In genomic region chrX:46279925-46280313, GRCh38 we compare ENCODE assay signal across 10 cellular contexts.
DNase-seq lines count a peak whose midpoint lies in the region; ATAC-seq, FAIRE-seq and TF ChIP-seq lines count a peak whose summit lies in the region.
"Had no signal": no experiment of that assay in that cellular context is flagged by ENCODE, and none has a peak within 500 bp of the region (broad histone marks: within the 10 kb centered on the region; RNA-seq: fewer than 3 reads in every experiment).

No MANE protein-coding gene starts in this region.

- no TSS peak for BruUV-seq in IMR-90 (replicated peaks; lab: Mats Ljungman, UMichigan)

- H3K9me1 ChIP-seq in IMR-90 (ENCODE audit: insufficient read depth, low read length), result no peaks in the 10 kb centered on the region

- H2AFZ ChIP-seq in IMR-90 (replicated peaks; ENCODE audit: low read length, poor library complexity), result no peak overlapping the region

- no peaks in the 10 kb centered on the region for H3K27me3 ChIP-seq in IMR-90 (ENCODE audit: control insufficient read depth, insufficient read depth, low read length)

- WGBS in IMR-90 (ENCODE audit: extremely low coverage in 2 of 2, insufficient read length in 1 of 2), 2 experiments, result no CpG with 5 or more reads among the region's 3 CpGs

- H3K4ac ChIP-seq in IMR-90 (ENCODE audit: low read depth, low read length), result no peak overlapping the region

- H4K91ac ChIP-seq in IMR-90 (ENCODE audit: insufficient read depth, low read depth, low read length), result no peak overlapping the region

- H3K9me3 ChIP-seq in IMR-90 (ENCODE audit: control insufficient read depth, insufficient read depth, low read length), result no peaks in the 10 kb centered on the region

- TF ChIP-seq POLR2A in GM12892 (IDR thresholded peaks at IDR 0.05; ENCODE audit: low read depth, low read length) (no peak), IMR-90 (IDR thresholded peaks at IDR 0.05; ENCODE audit: low read depth, low read length) (no peak)

- no peak overlapping the region for H2BK120ac ChIP-seq in IMR-90 (ENCODE audit: low read depth, low read length)

- intact Hi-C loops in IMR-90 (cut with micrococcal nuclease), result no loop called here
- intact Hi-C loops in activated T-helper 2 cell treated with anti-CD3 and anti-CD28 coated beads, Interferon-gamma antibody, Interleukin-2, Interleukin-4, amounts not matched to agents 10 μg/mL and 5 μg/mL and 100 μg/mL, durations not matched to agents 14 hours and 24 hours and 36 hours (cut with micrococcal nuclease), result loop anchor here (2.0 kb wide), 2 partner anchors 41 to 569 kb away; no protein-coding TSS in a partner anchor

- H3K36me3 ChIP-seq in IMR-90 (ENCODE audit: control insufficient read depth, insufficient read depth, low read length), result no peaks in the 10 kb centered on the region
- H3K36me3 ChIP-seq: WERI-Rb-1 had no signal

- no peak overlapping the region for H3K27ac ChIP-seq in IMR-90 (ENCODE audit: insufficient read depth, low read length)
- H3K27ac ChIP-seq: WERI-Rb-1 had no signal

- H3K56ac ChIP-seq in IMR-90 (ENCODE audit: extremely low read depth, insufficient read depth, low read length), result no peak overlapping the region

- H3K9ac ChIP-seq in IMR-90 (ENCODE audit: low read depth, low read length), result no peak overlapping the region

- no peak for TF ChIP-seq RAD21 in IMR-90 (IDR thresholded peaks at IDR 0.05; ENCODE audit: low read length)

- no peaks in the 10 kb centered on the region for H3K4me1 ChIP-seq in IMR-90 (ENCODE audit: control insufficient read depth, insufficient read depth, low read length)

- no peaks in the 10 kb centered on the region for H3K79me1 ChIP-seq in IMR-90 (ENCODE audit: low read depth in 1 of 2, low read length in 2 of 2)

- no peak overlapping the region for H3K4me2 ChIP-seq in IMR-90 (ENCODE audit: low read depth, low read length)

- H3K4me1 Mint-ChIP-seq in activated T-helper 2 cell treated with anti-CD3 and anti-CD28 coated beads, Interferon-gamma antibody, Interleukin-2, Interleukin-4, amounts not matched to agents 10 μg/mL and 5 μg/mL and 100 μg/mL, durations not matched to agents 14 hours and 24 hours and 36 hours (ENCODE audit: low read depth), result peaks cover 21% of the 10 kb centered on the region
- peaks cover 19 to 20% of the 10 kb centered on the region in 2 donors for H3K4me1 Mint-ChIP-seq in natural killer cell treated with Interleukin-12 subunit alpha and Interleukin-12 subunit beta and Interleukin-15 and Interleukin-18, amount 100 ng/mL, for 72 hours (ENCODE audit: low read depth in 2 of 2)

- no peak for TF ChIP-seq CTCF in IMR-90 (conservative IDR thresholded peaks at IDR 0.05; ENCODE audit: low read depth, low read length)
- no peak for TF ChIP-seq CTCF in GM13976 (IDR thresholded peaks at IDR 0.05; ENCODE audit: borderline replicate concordance, control extremely low read depth, extremely low read depth, insufficient read depth, missing control alignments)

- POLR2A ChIA-PET in IMR-90 (lab: Charles Lee; ENCODE audit: unreplicated experiment), result no interaction called here

- no peak for ATAC-seq in IMR-90 (ENCODE audit: low read depth)
- ATAC-seq in natural killer cell treated with Interleukin-12 subunit alpha and Interleukin-12 subunit beta and Interleukin-15 and Interleukin-18, amount 100 ng/mL, for 72 hours, result peak; percentile 70 to 84
- ATAC-seq: right cardiac atrium had no signal

- no peak overlapping the region for H2AK9ac ChIP-seq in IMR-90 (replicated peaks; ENCODE audit: low read depth, low read length, poor library complexity)

- H4K20me1 ChIP-seq in IMR-90 (ENCODE audit: insufficient read depth, low read length), result no peaks in the 10 kb centered on the region

- no peak overlapping the region for H2AK5ac ChIP-seq in IMR-90 (ENCODE audit: low read depth, low read length)

- no peaks in the 10 kb centered on the region for H3K36me3 Mint-ChIP-seq in activated T-helper 2 cell treated with anti-CD3 and anti-CD28 coated beads, Interferon-gamma antibody, Interleukin-2, Interleukin-4, amounts not matched to agents 10 μg/mL and 5 μg/mL and 100 μg/mL, durations not matched to agents 14 hours and 24 hours and 36 hours (ENCODE audit: low read depth)
- no peaks in the 10 kb centered on the region for H3K36me3 Mint-ChIP-seq in natural killer cell treated with Interleukin-12 subunit alpha and Interleukin-12 subunit beta and Interleukin-15 and Interleukin-18, amount 100 ng/mL, for 72 hours

- H3K14ac ChIP-seq in IMR-90 (replicated peaks; ENCODE audit: low read depth, low read length), result no peak overlapping the region

- H3K23ac ChIP-seq in IMR-90 (ENCODE audit: low read depth, low read length), result no peak overlapping the region

- DNase-seq in GM12892 (ENCODE audit: insufficient read length), result no peak
- DNase-seq in IMR-90, result peak; percentile 28
- DNase-seq in activated T-helper 2 cell treated with anti-CD3 and anti-CD28 coated beads, Interferon-gamma antibody, Interleukin-2, Interleukin-4, amounts not matched to agents 10 μg/mL and 5 μg/mL and 100 μg/mL, durations not matched to agents 14 hours and 24 hours and 36 hours (ENCODE audit: low spot score), result no peak
- no peak for DNase-seq in natural killer cell treated with Interleukin-12 subunit alpha and Interleukin-12 subunit beta and Interleukin-15 and Interleukin-18, amount 100 ng/mL, for 72 hours (ENCODE audit: low spot score)
- DNase-seq in GM13976 (ENCODE audit: low spot score), result no peak
- no peak for DNase-seq in NCI-H146 (lab: John Stamatoyannopoulos, UW)
- DNase-seq in NCI-H1417 treated with DMSO at 0.1 percent for 48 hours (lab: John Stamatoyannopoulos, UW), result no peak
- DNase-seq: amniotic stem cell, right cardiac atrium, WERI-Rb-1 had no signal

- in situ Hi-C loops in IMR-90 (cut with MboI; ENCODE audit: low sequenced_read_pairs), result no loop called here
- in situ Hi-C loops in GM13976 (cut with MboI; ENCODE audit: low sequenced_read_pairs, unreplicated experiment), result no loop called here

- no peak overlapping the region for H4K8ac ChIP-seq in IMR-90 (ENCODE audit: low read depth in 2 of 2, low read length in 2 of 2)

- dilution Hi-C loops in IMR-90 (cut with HindIII; ENCODE audit: low sequenced_read_pairs, unreplicated experiment), result no loop called here

- CTCF ChIA-PET in IMR-90 (lab: Yijun Ruan, JAX), result no interaction called here

- H3K27me3 Mint-ChIP-seq in activated T-helper 2 cell treated with anti-CD3 and anti-CD28 coated beads, Interferon-gamma antibody, Interleukin-2, Interleukin-4, amounts not matched to agents 10 μg/mL and 5 μg/mL and 100 μg/mL, durations not matched to agents 14 hours and 24 hours and 36 hours (ENCODE audit: low read depth), result no peaks in the 10 kb centered on the region
- peaks cover 0 to 4% of the 10 kb centered on the region in 2 donors for H3K27me3 Mint-ChIP-seq in natural killer cell treated with Interleukin-12 subunit alpha and Interleukin-12 subunit beta and Interleukin-15 and Interleukin-18, amount 100 ng/mL, for 72 hours

- no peak overlapping the region for H2BK20ac ChIP-seq in IMR-90 (ENCODE audit: low read depth, low read length)

- no peaks in the 10 kb centered on the region for H3K9me3 Mint-ChIP-seq in activated T-helper 2 cell treated with anti-CD3 and anti-CD28 coated beads, Interferon-gamma antibody, Interleukin-2, Interleukin-4, amounts not matched to agents 10 μg/mL and 5 μg/mL and 100 μg/mL, durations not matched to agents 14 hours and 24 hours and 36 hours
- peaks cover 3% of the 10 kb centered on the region for H3K9me3 Mint-ChIP-seq in natural killer cell treated with Interleukin-12 subunit alpha and Interleukin-12 subunit beta and Interleukin-15 and Interleukin-18, amount 100 ng/mL, for 72 hours

- H4K5ac ChIP-seq in IMR-90 (ENCODE audit: low read depth, low read length), result no peak overlapping the region

- no peak overlapping the region for H3K4me3 ChIP-seq in IMR-90 (ENCODE audit: insufficient read depth, low read depth, low read length)

- no peak overlapping the region for H2BK15ac ChIP-seq in IMR-90 (ENCODE audit: low read depth, low read length)

- H3K4me3 Mint-ChIP-seq in activated T-helper 2 cell treated with anti-CD3 and anti-CD28 coated beads, Interferon-gamma antibody, Interleukin-2, Interleukin-4, amounts not matched to agents 10 μg/mL and 5 μg/mL and 100 μg/mL, durations not matched to agents 14 hours and 24 hours and 36 hours (ENCODE audit: low read depth), result no peak overlapping the region
- peak overlapping the region; percentile 89 for H3K4me3 Mint-ChIP-seq in natural killer cell treated with Interleukin-12 subunit alpha and Interleukin-12 subunit beta and Interleukin-15 and Interleukin-18, amount 100 ng/mL, for 72 hours

- FAIRE-seq in GM12892 (lab: Jason Lieb, UNC), result peak; percentile 36

- H3K18ac ChIP-seq in IMR-90 (ENCODE audit: low read depth, low read length), result no peak overlapping the region

- no peak overlapping the region for H2BK5ac ChIP-seq in IMR-90 (ENCODE audit: low read depth, low read length, poor library complexity, severe bottlenecking)

- peak overlapping the region; percentile 90 for H3K27ac Mint-ChIP-seq in activated T-helper 2 cell treated with anti-CD3 and anti-CD28 coated beads, Interferon-gamma antibody, Interleukin-2, Interleukin-4, amounts not matched to agents 10 μg/mL and 5 μg/mL and 100 μg/mL, durations not matched to agents 14 hours and 24 hours and 36 hours
- H3K27ac Mint-ChIP-seq in natural killer cell treated with Interleukin-12 subunit alpha and Interleukin-12 subunit beta and Interleukin-15 and Interleukin-18, amount 100 ng/mL, for 72 hours, result peak overlapping the region; percentile 96 to 98

TF ChIP-seq in IMR-90, 13 proteins besides CTCF, POLR2A, EP300 and RAD21:
- TF ChIP-seq MAFK (IDR thresholded peaks at IDR 0.05; ENCODE audit: low read depth, low read length), result peak; percentile 24; the same call in 1 of the 2 replicates
- no peak for TF ChIP-seq CEBPB (IDR thresholded peaks at IDR 0.05; ENCODE audit: low read depth, low read length)
- TF ChIP-seq MXI1 (IDR thresholded peaks at IDR 0.05; ENCODE audit: borderline replicate concordance, low read depth, low read length), result no peak
